Comparison of ENCODE assay signal across 1 cellular context in genomic region chr2:144479138-144479537, GRCh38.
TF ChIP-seq lines count a peak whose summit lies in the region.

No MANE protein-coding gene starts in this region.

TF ChIP-seq in SK-N-SH treated with all-trans-retinoic acid at 6 μM for 48 hours, 23 proteins besides CTCF, POLR2A, EP300 and RAD21 (continued from another document):
- TF ChIP-seq ISL1 (CRISPR knock-in tag; IDR thresholded peaks at IDR 0.05) (no peak), ZC3H10 (CRISPR knock-in tag; IDR thresholded peaks at IDR 0.05) (no peak)
